Comparison of ENCODE assay signal across 8 cellular contexts in genomic region chr5:14264605-14265316, GRCh38.
DNase-seq lines count a peak whose midpoint lies in the region; ATAC-seq and TF ChIP-seq lines count a peak whose summit lies in the region.

No MANE protein-coding gene starts in this region.

- intact Hi-C loops in Right ventricle myocardium inferior (cut with DNase I) = no loop called here
- intact Hi-C loops in posterior vena cava (cut with DNase I) = loop anchor here in 1 of 2 donors (10.0 kb wide), 1 partner anchor 270 kb away; no protein-coding TSS in a partner anchor

- H4K20me1 ChIP-seq in MM.1S (ENCODE audit: insufficient read depth, low read length) = no peaks in the 10 kb centered on the region

- H3K4me3 ChIP-seq in GM06990 (replicated peaks; ENCODE audit: low read depth, low read length) = peak overlapping the region; percentile 41; the same call in 1 of the 2 replicates
- peak overlapping the region; percentile 25 for H3K4me3 ChIP-seq in HEK293 (ENCODE audit: low read depth, low read length)
- H3K4me3 ChIP-seq in MM.1S (ENCODE audit: low read length) = peak overlapping the region; percentile 47
- peak overlapping the region; percentile 80 for H3K4me3 ChIP-seq in SK-N-MC

- peak; percentile 89 for DNase-seq in GM06990 (ENCODE audit: extremely low read depth, insufficient read length)
- DNase-seq in MM.1S = peak; percentile 93
- DNase-seq in SK-N-MC (ENCODE audit: low read depth, low spot score) = no peak
- peak; percentile 85 for DNase-seq in activated naive CD8-positive, alpha-beta T cell treated with anti-CD3 and anti-CD28 coated beads for 36 hours
- peak; percentile 94 for DNase-seq in Right ventricle myocardium inferior (ENCODE audit: missing footprints)
- DNase-seq in posterior vena cava (ENCODE audit: low spot score) = peak; percentile 97
- peak; percentile 92 for DNase-seq in ureter (ENCODE audit: low spot score)

- H3K36me3 Mint-ChIP-seq in activated naive CD8-positive, alpha-beta T cell treated with anti-CD3 and anti-CD28 coated beads for 36 hours = no peaks in the 10 kb centered on the region

- H3K9me3 Mint-ChIP-seq in activated naive CD8-positive, alpha-beta T cell treated with anti-CD3 and anti-CD28 coated beads for 36 hours = no peaks in the 10 kb centered on the region

- POLR2A ChIA-PET in HEK293 (lab: Yijun Ruan, JAX) = interaction anchor here (1.1 to 2.0 kb wide), 6 partner anchors 100 to 133 kb away, joined by 3 to 8 read pairs (median 6); partner anchors contain the start of gene TRIO

- peak; percentile 91 for ATAC-seq in Right ventricle myocardium inferior

- no peaks in the 10 kb centered on the region for H3F3A ChIP-seq in MM.1S (ENCODE audit: insufficient read depth, low read length)

- no peaks in the 10 kb centered on the region for H3K9me2 ChIP-seq in MM.1S (replicated peaks; ENCODE audit: insufficient read depth, low read length)

- H3K27me3 Mint-ChIP-seq in activated naive CD8-positive, alpha-beta T cell treated with anti-CD3 and anti-CD28 coated beads for 36 hours = peaks cover 56% of the 10 kb centered on the region

- H3K9ac ChIP-seq in MM.1S (ENCODE audit: low read length) (peak overlapping the region; percentile 39; the same call in 1 of the 2 replicates), SK-N-MC (ENCODE audit: insufficient read length) (peak overlapping the region; percentile 90)

- CTCF ChIA-PET in HEK293 (lab: Yijun Ruan, JAX) = interaction anchor here (0.5 to 1.1 kb wide), 6 partner anchors 14 to 553 kb away, joined by 3 to 4 read pairs (median 3); partner anchors contain the start of gene TRIO

- H3K36me3 ChIP-seq in GM06990 (ENCODE audit: control insufficient read depth, insufficient read depth, low read length) = no peaks in the 10 kb centered on the region; the same call in 1 of the 2 replicates
- H3K36me3 ChIP-seq in HEK293 (ENCODE audit: control insufficient read depth in 2 of 2, insufficient read depth in 1 of 2, low read length in 2 of 2) = no peaks in the 10 kb centered on the region
- H3K36me3 ChIP-seq in MM.1S (replicated peaks; ENCODE audit: insufficient read depth, low read length) = no peaks in the 10 kb centered on the region
- H3K36me3 ChIP-seq in SK-N-MC (ENCODE audit: insufficient read depth, low read length) = no peaks in the 10 kb centered on the region

- peak overlapping the region; percentile 23 for H2AFZ ChIP-seq in MM.1S (ENCODE audit: low read length)

- H3K9me3 ChIP-seq in HEK293 (ENCODE audit: control insufficient read depth, insufficient read depth, low read depth, low read length) = no peaks in the 10 kb centered on the region
- no peaks in the 10 kb centered on the region for H3K9me3 ChIP-seq in MM.1S (replicated peaks; ENCODE audit: insufficient read depth, low read length)
- no peaks in the 10 kb centered on the region for H3K9me3 ChIP-seq in SK-N-MC (ENCODE audit: low read depth, low read length)

- H3K27me3 ChIP-seq in GM06990 (replicated peaks; ENCODE audit: control insufficient read depth, insufficient read depth, low read length) (no peaks in the 10 kb centered on the region), MM.1S (replicated peaks; ENCODE audit: insufficient read depth, low read length) (no peaks in the 10 kb centered on the region)

- H3K4me1 Mint-ChIP-seq in activated naive CD8-positive, alpha-beta T cell treated with anti-CD3 and anti-CD28 coated beads for 36 hours = peaks cover 9% of the 10 kb centered on the region

- no peak overlapping the region for H3K27ac Mint-ChIP-seq in activated naive CD8-positive, alpha-beta T cell treated with anti-CD3 and anti-CD28 coated beads for 36 hours

- H3K4me3 Mint-ChIP-seq in activated naive CD8-positive, alpha-beta T cell treated with anti-CD3 and anti-CD28 coated beads for 36 hours = peak overlapping the region; percentile 23

- H3K4me1 ChIP-seq in HEK293 (ENCODE audit: control insufficient read depth, insufficient read depth, low read length) (peaks cover 80% of the 10 kb centered on the region), MM.1S (ENCODE audit: low read length) (peaks cover 8% of the 10 kb centered on the region)

- H3K4me2 ChIP-seq in MM.1S (ENCODE audit: low read depth, low read length) = peak overlapping the region; percentile 67

- TF ChIP-seq CTCF in GM06990 (IDR thresholded peaks at IDR 0.05; ENCODE audit: insufficient read depth, low read length, poor library complexity, severe bottlenecking) (no peak), HEK293 (tag by site-specific recombination; IDR thresholded peaks at IDR 0.05) (no peak), MM.1S (IDR thresholded peaks at IDR 0.05; ENCODE audit: low read length) (no peak)

- H3K27ac ChIP-seq in HEK293 (ENCODE audit: extremely low read depth, low read depth, low read length) (peak overlapping the region; percentile 44), MM.1S (ENCODE audit: low read length) (no peak overlapping the region), SK-N-MC (peak overlapping the region; percentile 63; the same call in 1 of the 2 replicates)

- H3K79me2 ChIP-seq in MM.1S (ENCODE audit: low read length) = peaks cover 61% of the 10 kb centered on the region

TF ChIP-seq in HEK293, 187 proteins besides CTCF, POLR2A, EP300 and RAD21 (continues in another document):
- peak; percentile 73 for TF ChIP-seq ZNF843 (tag by site-specific recombination; IDR thresholded peaks at IDR 0.05)
- TF ChIP-seq, protein P1, sequence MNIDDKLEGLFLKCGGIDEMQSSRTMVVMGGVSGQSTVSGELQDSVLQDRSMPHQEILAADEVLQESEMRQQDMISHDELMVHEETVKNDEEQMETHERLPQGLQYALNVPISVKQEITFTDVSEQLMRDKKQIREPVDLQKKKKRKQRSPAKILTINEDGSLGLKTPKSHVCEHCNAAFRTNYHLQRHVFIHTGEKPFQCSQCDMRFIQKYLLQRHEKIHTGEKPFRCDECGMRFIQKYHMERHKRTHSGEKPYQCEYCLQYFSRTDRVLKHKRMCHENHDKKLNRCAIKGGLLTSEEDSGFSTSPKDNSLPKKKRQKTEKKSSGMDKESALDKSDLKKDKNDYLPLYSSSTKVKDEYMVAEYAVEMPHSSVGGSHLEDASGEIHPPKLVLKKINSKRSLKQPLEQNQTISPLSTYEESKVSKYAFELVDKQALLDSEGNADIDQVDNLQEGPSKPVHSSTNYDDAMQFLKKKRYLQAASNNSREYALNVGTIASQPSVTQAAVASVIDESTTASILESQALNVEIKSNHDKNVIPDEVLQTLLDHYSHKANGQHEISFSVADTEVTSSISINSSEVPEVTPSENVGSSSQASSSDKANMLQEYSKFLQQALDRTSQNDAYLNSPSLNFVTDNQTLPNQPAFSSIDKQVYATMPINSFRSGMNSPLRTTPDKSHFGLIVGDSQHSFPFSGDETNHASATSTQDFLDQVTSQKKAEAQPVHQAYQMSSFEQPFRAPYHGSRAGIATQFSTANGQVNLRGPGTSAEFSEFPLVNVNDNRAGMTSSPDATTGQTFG (tag by site-specific recombination; IDR thresholded peaks at IDR 0.05; ENCODE audit: borderline replicate concordance) = no peak
- TF ChIP-seq IKZF3 (tag by site-specific recombination; IDR thresholded peaks at IDR 0.05) = peak; percentile 89
- no peak for TF ChIP-seq ZNF292 (tag by site-specific recombination; IDR thresholded peaks at IDR 0.05; ENCODE audit: borderline replicate concordance, low read depth)
- TF ChIP-seq ZNF2 (tag by site-specific recombination; IDR thresholded peaks at IDR 0.05) = peak; percentile 73
- TF ChIP-seq ZNF184 (tag by site-specific recombination; IDR thresholded peaks at IDR 0.05) = peak; percentile 66
- TF ChIP-seq ZNF677 (tag by site-specific recombination; IDR thresholded peaks at IDR 0.05) = no peak
- no peak for TF ChIP-seq ZNF624 (tag by site-specific recombination; IDR thresholded peaks at IDR 0.05)
- TF ChIP-seq ZNF335 (tag by site-specific recombination; conservative IDR thresholded peaks at IDR 0.05) = peak; percentile 90
- TF ChIP-seq BCL11B (tag by site-specific recombination; IDR thresholded peaks at IDR 0.05; ENCODE audit: low read depth) = 0 out of 2 replicates have a peak, but pooled peaks have one; percentile 36
- peak; percentile 85 for TF ChIP-seq ZNF366 (tag by site-specific recombination; conservative IDR thresholded peaks at IDR 0.05)
- no peak for TF ChIP-seq TRIM28 (IDR thresholded peaks at IDR 0.05; ENCODE audit: borderline replicate concordance, low read length)
- TF ChIP-seq WT1 (tag by site-specific recombination; IDR thresholded peaks at IDR 0.05) = peak; percentile 58
- peak; percentile 70 for TF ChIP-seq ZBTB21 (tag by site-specific recombination; IDR thresholded peaks at IDR 0.05)
- TF ChIP-seq, protein P2, sequence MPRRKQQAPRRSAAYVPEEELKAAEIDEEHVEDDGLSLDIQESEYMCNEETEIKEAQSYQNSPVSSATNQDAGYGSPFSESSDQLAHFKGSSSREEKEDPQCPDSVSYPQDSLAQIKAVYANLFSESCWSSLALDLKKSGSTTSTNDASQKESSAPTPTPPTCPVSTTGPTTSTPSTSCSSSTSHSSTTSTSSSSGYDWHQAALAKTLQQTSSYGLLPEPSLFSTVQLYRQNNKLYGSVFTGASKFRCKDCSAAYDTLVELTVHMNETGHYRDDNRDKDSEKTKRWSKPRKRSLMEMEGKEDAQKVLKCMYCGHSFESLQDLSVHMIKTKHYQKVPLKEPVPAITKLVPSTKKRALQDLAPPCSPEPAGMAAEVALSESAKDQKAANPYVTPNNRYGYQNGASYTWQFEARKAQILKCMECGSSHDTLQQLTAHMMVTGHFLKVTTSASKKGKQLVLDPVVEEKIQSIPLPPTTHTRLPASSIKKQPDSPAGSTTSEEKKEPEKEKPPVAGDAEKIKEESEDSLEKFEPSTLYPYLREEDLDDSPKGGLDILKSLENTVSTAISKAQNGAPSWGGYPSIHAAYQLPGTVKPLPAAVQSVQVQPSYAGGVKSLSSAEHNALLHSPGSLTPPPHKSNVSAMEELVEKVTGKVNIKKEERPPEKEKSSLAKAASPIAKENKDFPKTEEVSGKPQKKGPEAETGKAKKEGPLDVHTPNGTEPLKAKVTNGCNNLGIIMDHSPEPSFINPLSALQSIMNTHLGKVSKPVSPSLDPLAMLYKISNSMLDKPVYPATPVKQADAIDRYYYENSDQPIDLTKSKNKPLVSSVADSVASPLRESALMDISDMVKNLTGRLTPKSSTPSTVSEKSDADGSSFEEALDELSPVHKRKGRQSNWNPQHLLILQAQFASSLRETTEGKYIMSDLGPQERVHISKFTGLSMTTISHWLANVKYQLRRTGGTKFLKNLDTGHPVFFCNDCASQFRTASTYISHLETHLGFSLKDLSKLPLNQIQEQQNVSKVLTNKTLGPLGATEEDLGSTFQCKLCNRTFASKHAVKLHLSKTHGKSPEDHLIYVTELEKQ (tag by site-specific recombination; IDR thresholded peaks at IDR 0.05; ENCODE audit: borderline replicate concordance) = peak; percentile 92
- TF ChIP-seq ZNF585B (tag by site-specific recombination; IDR thresholded peaks at IDR 0.05) = no peak
- no peak for TF ChIP-seq ZNF596 (tag by site-specific recombination; IDR thresholded peaks at IDR 0.05)
- peak; percentile 94 for TF ChIP-seq MZF1 (tag by site-specific recombination; IDR thresholded peaks at IDR 0.05; ENCODE audit: borderline replicate concordance)
- peak; percentile 58; the same call in 1 of the 2 replicates for TF ChIP-seq ZNF76 (tag by site-specific recombination; IDR thresholded peaks at IDR 0.05; ENCODE audit: borderline replicate concordance, low read depth)

Comparison
In these comparisons a context has a peak if more than half of its experiments do, and no peak if none do; other contexts are left out.
1. H3K4me3 ChIP-seq: peak in every context shown above with its lines; median percentile 80 in SK-N-MC; 47 in MM.1S; 41 in GM06990; 25 in HEK293.